ENCODE assay signal across 1 cellular context in the genomic region with DNA sequence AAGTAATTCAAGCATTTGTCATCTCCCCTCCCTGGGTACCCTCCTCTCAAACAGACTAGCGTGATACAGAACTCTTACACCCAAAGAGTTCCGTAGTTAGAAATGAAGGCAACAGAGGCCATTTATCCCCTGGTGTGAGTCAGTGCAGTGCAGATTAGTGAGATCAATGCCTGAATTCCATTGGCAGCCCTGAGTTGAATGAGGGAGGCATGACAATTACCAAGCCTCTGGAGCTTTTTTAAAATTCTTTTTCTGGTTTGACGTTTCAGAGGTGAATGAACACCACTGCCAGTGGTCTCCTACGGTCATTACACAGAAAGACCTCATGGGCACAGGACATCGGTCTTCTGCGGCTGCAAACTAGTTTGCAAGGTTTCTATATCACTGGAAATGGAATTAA.
TF ChIP-seq lines count a peak whose summit lies in the region.

No MANE protein-coding gene starts in this region.

TF ChIP-seq in GM23338, 12 proteins besides CTCF, POLR2A, EP300 and RAD21:
- TF ChIP-seq, protein P1, sequence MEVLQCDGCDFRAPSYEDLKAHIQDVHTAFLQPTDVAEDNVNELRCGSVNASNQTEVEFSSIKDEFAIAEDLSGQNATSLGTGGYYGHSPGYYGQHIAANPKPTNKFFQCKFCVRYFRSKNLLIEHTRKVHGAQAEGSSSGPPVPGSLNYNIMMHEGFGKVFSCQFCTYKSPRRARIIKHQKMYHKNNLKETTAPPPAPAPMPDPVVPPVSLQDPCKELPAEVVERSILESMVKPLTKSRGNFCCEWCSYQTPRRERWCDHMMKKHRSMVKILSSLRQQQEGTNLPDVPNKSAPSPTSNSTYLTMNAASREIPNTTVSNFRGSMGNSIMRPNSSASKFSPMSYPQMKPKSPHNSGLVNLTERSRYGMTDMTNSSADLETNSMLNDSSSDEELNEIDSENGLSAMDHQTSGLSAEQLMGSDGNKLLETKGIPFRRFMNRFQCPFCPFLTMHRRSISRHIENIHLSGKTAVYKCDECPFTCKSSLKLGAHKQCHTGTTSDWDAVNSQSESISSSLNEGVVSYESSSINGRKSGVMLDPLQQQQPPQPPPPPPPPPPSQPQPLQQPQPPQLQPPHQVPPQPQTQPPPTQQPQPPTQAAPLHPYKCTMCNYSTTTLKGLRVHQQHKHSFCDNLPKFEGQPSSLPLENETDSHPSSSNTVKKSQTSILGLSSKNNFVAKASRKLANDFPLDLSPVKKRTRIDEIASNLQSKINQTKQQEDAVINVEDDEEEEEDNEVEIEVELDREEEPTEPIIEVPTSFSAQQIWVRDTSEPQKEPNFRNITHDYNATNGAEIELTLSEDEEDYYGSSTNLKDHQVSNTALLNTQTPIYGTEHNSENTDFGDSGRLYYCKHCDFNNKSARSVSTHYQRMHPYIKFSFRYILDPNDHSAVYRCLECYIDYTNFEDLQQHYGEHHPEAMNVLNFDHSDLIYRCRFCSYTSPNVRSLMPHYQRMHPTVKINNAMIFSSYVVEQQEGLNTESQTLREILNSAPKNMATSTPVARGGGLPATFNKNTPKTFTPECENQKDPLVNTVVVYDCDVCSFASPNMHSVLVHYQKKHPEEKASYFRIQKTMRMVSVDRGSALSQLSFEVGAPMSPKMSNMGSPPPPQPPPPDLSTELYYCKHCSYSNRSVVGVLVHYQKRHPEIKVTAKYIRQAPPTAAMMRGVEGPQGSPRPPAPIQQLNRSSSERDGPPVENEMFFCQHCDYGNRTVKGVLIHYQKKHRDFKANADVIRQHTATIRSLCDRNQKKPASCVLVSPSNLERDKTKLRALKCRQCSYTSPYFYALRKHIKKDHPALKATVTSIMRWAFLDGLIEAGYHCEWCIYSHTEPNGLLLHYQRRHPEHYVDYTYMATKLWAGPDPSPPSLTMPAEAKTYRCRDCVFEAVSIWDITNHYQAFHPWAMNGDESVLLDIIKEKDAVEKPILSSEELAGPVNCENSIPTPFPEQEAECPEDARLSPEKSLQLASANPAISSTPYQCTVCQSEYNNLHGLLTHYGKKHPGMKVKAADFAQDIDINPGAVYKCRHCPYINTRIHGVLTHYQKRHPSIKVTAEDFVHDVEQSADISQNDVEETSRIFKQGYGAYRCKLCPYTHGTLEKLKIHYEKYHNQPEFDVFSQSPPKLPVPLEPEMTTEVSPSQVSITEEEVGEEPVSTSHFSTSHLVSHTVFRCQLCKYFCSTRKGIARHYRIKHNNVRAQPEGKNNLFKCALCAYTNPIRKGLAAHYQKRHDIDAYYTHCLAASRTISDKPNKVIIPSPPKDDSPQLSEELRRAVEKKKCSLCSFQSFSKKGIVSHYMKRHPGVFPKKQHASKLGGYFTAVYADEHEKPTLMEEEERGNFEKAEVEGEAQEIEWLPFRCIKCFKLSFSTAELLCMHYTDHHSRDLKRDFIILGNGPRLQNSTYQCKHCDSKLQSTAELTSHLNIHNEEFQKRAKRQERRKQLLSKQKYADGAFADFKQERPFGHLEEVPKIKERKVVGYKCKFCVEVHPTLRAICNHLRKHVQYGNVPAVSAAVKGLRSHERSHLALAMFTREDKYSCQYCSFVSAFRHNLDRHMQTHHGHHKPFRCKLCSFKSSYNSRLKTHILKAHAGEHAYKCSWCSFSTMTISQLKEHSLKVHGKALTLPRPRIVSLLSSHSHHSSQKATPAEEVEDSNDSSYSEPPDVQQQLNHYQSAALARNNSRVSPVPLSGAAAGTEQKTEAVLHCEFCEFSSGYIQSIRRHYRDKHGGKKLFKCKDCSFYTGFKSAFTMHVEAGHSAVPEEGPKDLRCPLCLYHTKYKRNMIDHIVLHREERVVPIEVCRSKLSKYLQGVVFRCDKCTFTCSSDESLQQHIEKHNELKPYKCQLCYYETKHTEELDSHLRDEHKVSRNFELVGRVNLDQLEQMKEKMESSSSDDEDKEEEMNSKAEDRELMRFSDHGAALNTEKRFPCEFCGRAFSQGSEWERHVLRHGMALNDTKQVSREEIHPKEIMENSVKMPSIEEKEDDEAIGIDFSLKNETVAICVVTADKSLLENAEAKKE (CRISPR knock-in tag; IDR thresholded peaks at IDR 0.05), result peak; percentile 73
- TF ChIP-seq REST (IDR thresholded peaks at IDR 0.05; ENCODE audit: unreplicated experiment), result no peak
